In the genomic region with DNA sequence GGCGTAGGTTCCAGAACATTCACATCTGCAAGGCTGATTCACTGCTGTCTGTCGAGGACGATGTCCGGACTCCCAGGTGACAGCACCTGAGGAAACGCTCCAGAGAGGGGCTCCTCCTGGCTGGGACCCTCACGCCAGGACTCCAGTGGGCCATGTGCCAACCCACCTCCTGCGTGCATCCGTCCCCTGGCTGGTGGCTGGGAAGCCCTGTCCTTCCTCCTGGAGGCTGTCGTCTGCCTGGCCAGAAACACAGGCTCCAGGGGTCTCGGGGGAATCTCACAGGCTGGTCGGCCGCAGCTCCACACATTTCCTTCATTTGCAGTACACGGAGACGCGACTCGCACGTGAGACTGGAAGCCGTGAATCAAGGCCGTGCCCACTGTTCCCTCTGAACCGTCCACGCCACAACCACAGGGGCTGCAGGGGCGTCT, we compare ENCODE assay signal across 13 cellular contexts.
"Had no signal": no experiment of that assay in that cellular context is flagged by ENCODE, and none has a peak within 500 bp of the region (broad histone marks: within the 10 kb centered on the region; RNA-seq: fewer than 3 reads in every experiment).

No MANE protein-coding gene starts in this region.

- H3K4me3 Mint-ChIP-seq: activated naive CD4-positive, alpha-beta T cell treated with anti-CD3 and anti-CD28 coated beads, Interleukin-2, amount 10 ng/mL, durations not matched to agents 7 days and 5 days; mesothelial cell of epicardium; T-cell had no signal

- H3K27me3 Mint-ChIP-seq: T-cell had no signal

- H3K36me3 Mint-ChIP-seq: activated naive CD4-positive, alpha-beta T cell treated with anti-CD3 and anti-CD28 coated beads, Interleukin-2, amount 10 ng/mL, durations not matched to agents 7 days and 5 days; mesothelial cell of epicardium had no signal

- DNase-seq: activated CD4-positive, alpha-beta T cell treated with anti-CD3 and anti-CD28 coated beads for 48 hours; activated naive CD4-positive, alpha-beta T cell treated with anti-CD3 and anti-CD28 coated beads, Interleukin-2, amount 10 ng/mL, durations not matched to agents 7 days and 5 days; effector CD4-positive, alpha-beta T cell; heart right ventricle; kidney glomerular epithelial cell; right cardiac atrium; stimulated activated CD4-positive, alpha-beta T cell treated with anti-CD3 and anti-CD28 coated beads, Interleukin-1b, Interleukin-23, amount 100 ng/mL, for 48 hours; stimulated activated naive CD4-positive, alpha-beta T cell; T-cell; trophoblast cell; WERI-Rb-1 had no signal

- H3K27ac Mint-ChIP-seq: activated naive CD4-positive, alpha-beta T cell treated with anti-CD3 and anti-CD28 coated beads, Interleukin-2, amount 10 ng/mL, durations not matched to agents 7 days and 5 days; mesothelial cell of epicardium; progenitor cell of endocrine pancreas had no signal

- H3K9me3 Mint-ChIP-seq: activated naive CD4-positive, alpha-beta T cell treated with anti-CD3 and anti-CD28 coated beads, Interleukin-2, amount 10 ng/mL, durations not matched to agents 7 days and 5 days; T-cell had no signal

- H3K4me1 Mint-ChIP-seq: mesothelial cell of epicardium had no signal

- ATAC-seq: heart right ventricle, right cardiac atrium, T-cell had no signal
